ENCODE assay signal across 14 cellular contexts in genomic region chr20:48648482-48649051, GRCh38.
DNase-seq lines count a peak whose midpoint lies in the region; ATAC-seq and TF ChIP-seq lines count a peak whose summit lies in the region.
"Had no signal": no experiment of that assay in that cellular context is flagged by ENCODE, and none has a peak within 500 bp of the region (broad histone marks: within the 10 kb centered on the region; RNA-seq: fewer than 3 reads in every experiment).

No MANE protein-coding gene starts in this region.

- H3K4me3 Mint-ChIP-seq in natural killer cell, result peak overlapping the region; percentile 2
- H3K4me3 Mint-ChIP-seq in natural killer cell treated with Interleukin-12 subunit alpha and Interleukin-12 subunit beta and Interleukin-15 and Interleukin-18, amount 100 ng/mL, for 72 hours, result no peak overlapping the region
- H3K4me3 Mint-ChIP-seq: activated naive CD8-positive, alpha-beta T cell treated with anti-CD3 and anti-CD28 coated beads, Interleukin-2, amount 50 U/mL, for 24 hours; stimulated activated naive B cell treated with anti-CD40 and anti-IgM and Interleukin-4, amounts not matched to agents 10 μg/mL and 1 μg/mL and 100 μg/mL, for 72 hours; T-helper 2 cell treated with Interferon-gamma antibody and Interleukin-4, amounts not matched to agents 5 μg/mL and 100 μg/mL, for 36 hours had no signal

- no peaks in the 10 kb centered on the region for H3K27me3 Mint-ChIP-seq in natural killer cell (ENCODE audit: low read depth in 2 of 2)
- H3K27me3 Mint-ChIP-seq in natural killer cell treated with Interleukin-12 subunit alpha and Interleukin-12 subunit beta and Interleukin-15 and Interleukin-18, amount 100 ng/mL, for 72 hours, result no peaks in the 10 kb centered on the region
- H3K27me3 Mint-ChIP-seq: activated naive CD8-positive, alpha-beta T cell treated with anti-CD3 and anti-CD28 coated beads, Interleukin-2, amount 50 U/mL, for 24 hours; stimulated activated naive B cell treated with anti-CD40 and anti-IgM and Interleukin-4, amounts not matched to agents 10 μg/mL and 1 μg/mL and 100 μg/mL, for 72 hours had no signal

- H3K27ac Mint-ChIP-seq in natural killer cell, result peak overlapping the region; percentile 65 to 70
- peak overlapping the region in 1 of 2 donors; percentile 66 for H3K27ac Mint-ChIP-seq in natural killer cell treated with Interleukin-12 subunit alpha and Interleukin-12 subunit beta and Interleukin-15 and Interleukin-18, amount 100 ng/mL, for 72 hours
- H3K27ac Mint-ChIP-seq: activated naive CD8-positive, alpha-beta T cell treated with anti-CD3 and anti-CD28 coated beads, Interleukin-2, amount 50 U/mL, for 24 hours; T-helper 2 cell treated with Interferon-gamma antibody and Interleukin-4, amounts not matched to agents 5 μg/mL and 100 μg/mL, for 36 hours had no signal

- no peak for TF ChIP-seq CTCF in natural killer cell (IDR thresholded peaks at IDR 0.05)

- H3K9me3 Mint-ChIP-seq in natural killer cell, result no peaks in the 10 kb centered on the region
- H3K9me3 Mint-ChIP-seq in natural killer cell treated with Interleukin-12 subunit alpha and Interleukin-12 subunit beta and Interleukin-15 and Interleukin-18, amount 100 ng/mL, for 72 hours, result no peaks in the 10 kb centered on the region
- H3K9me3 Mint-ChIP-seq: activated naive CD8-positive, alpha-beta T cell treated with anti-CD3 and anti-CD28 coated beads, Interleukin-2, amount 50 U/mL, for 24 hours; stimulated activated naive B cell treated with anti-CD40 and anti-IgM and Interleukin-4, amounts not matched to agents 10 μg/mL and 1 μg/mL and 100 μg/mL, for 72 hours; T-helper 2 cell treated with Interferon-gamma antibody and Interleukin-4, amounts not matched to agents 5 μg/mL and 100 μg/mL, for 36 hours had no signal

- DNase-seq in natural killer cell (no peak), NCI-H345 treated with DMSO at 0.1 percent for 48 hours (lab: John Stamatoyannopoulos, UW; ENCODE audit: unreplicated experiment) (peak; percentile 44), left cardiac atrium (no peak)
- no peak for DNase-seq in natural killer cell treated with Interleukin-12 subunit alpha and Interleukin-12 subunit beta and Interleukin-15 and Interleukin-18, amount 100 ng/mL, for 72 hours (ENCODE audit: low spot score)
- no peak for DNase-seq in activated CD4-positive, alpha-beta T cell treated with anti-CD3 and anti-CD28 coated beads, Interleukin-2, amount 50 U/mL, for 1 hour
- DNase-seq: activated CD4-positive, alpha-beta T cell treated with anti-CD3 and anti-CD28 coated beads for 1 hour; activated naive CD8-positive, alpha-beta T cell treated with anti-CD3 and anti-CD28 coated beads, Interleukin-2, amount 50 U/mL, for 24 hours; caudate nucleus; NCI-H187; stimulated activated naive B cell treated with anti-CD40 and anti-IgM and Interleukin-4, amounts not matched to agents 10 μg/mL and 1 μg/mL and 100 μg/mL, for 72 hours had no signal

- peaks cover 5 to 12% of the 10 kb centered on the region in 2 donors for H3K4me1 Mint-ChIP-seq in natural killer cell
- peaks cover 0 to 3% of the 10 kb centered on the region in 2 donors for H3K4me1 Mint-ChIP-seq in natural killer cell treated with Interleukin-12 subunit alpha and Interleukin-12 subunit beta and Interleukin-15 and Interleukin-18, amount 100 ng/mL, for 72 hours (ENCODE audit: low read depth in 2 of 2)
- H3K4me1 Mint-ChIP-seq: activated naive CD8-positive, alpha-beta T cell treated with anti-CD3 and anti-CD28 coated beads, Interleukin-2, amount 50 U/mL, for 24 hours; stimulated activated naive B cell treated with anti-CD40 and anti-IgM and Interleukin-4, amounts not matched to agents 10 μg/mL and 1 μg/mL and 100 μg/mL, for 72 hours had no signal

- intact Hi-C loops in natural killer cell (cut with micrococcal nuclease) (no loop called here), left cardiac atrium (cut with DNase I) (no loop called here)

- H3K36me3 Mint-ChIP-seq in natural killer cell, result peaks cover 25% of the 10 kb centered on the region
- H3K36me3 Mint-ChIP-seq in natural killer cell treated with Interleukin-12 subunit alpha and Interleukin-12 subunit beta and Interleukin-15 and Interleukin-18, amount 100 ng/mL, for 72 hours, result peaks cover 25% of the 10 kb centered on the region

- no peak for ATAC-seq in natural killer cell
- no peak for ATAC-seq in natural killer cell treated with Interleukin-12 subunit alpha and Interleukin-12 subunit beta and Interleukin-15 and Interleukin-18, amount 100 ng/mL, for 72 hours
- ATAC-seq in left cardiac atrium, result peak; percentile 52 to 64
- ATAC-seq in HG02623 (IDR thresholded peaks at IDR 0.05; ENCODE audit: unreplicated experiment), result no peak
- no peak for ATAC-seq in HG03196 (IDR thresholded peaks at IDR 0.05; ENCODE audit: unreplicated experiment)
- no peak for ATAC-seq in HG03439 (IDR thresholded peaks at IDR 0.05; ENCODE audit: unreplicated experiment)
- ATAC-seq: activated naive CD8-positive, alpha-beta T cell treated with anti-CD3 and anti-CD28 coated beads, Interleukin-2, amount 50 U/mL, for 24 hours; stimulated activated naive B cell treated with anti-CD40 and anti-IgM and Interleukin-4, amounts not matched to agents 10 μg/mL and 1 μg/mL and 100 μg/mL, for 72 hours had no signal

Comparison
In these comparisons a context has a peak if more than half of its experiments do, and no peak if none do; other contexts are left out.
1. ATAC-seq: peak in left cardiac atrium (2 of 2); none in natural killer cell (0 of 3), natural killer cell treated with Interleukin-12 subunit alpha and Interleukin-12 subunit beta and Interleukin-15 and Interleukin-18, amount 100 ng/mL, for 72 hours (0 of 2), HG02623 (single experiment), HG03196 (single experiment) and HG03439 (single experiment).